Comparison of ENCODE assay signal across 1 cellular context in genomic region chr9:37119907-37120839, GRCh38.
A peak's percentile ranks its signal among the peaks of the same experiment; 100 is the strongest.
TF ChIP-seq lines count a peak whose summit lies in the region.

ZCCHC7 (plus strand) TSS chr9:37120574.

TF ChIP-seq in HepG2, 621 proteins besides CTCF, POLR2A, EP300 and RAD21 (continued from another document and continues in another):
- peak; percentile 57; the same call in 1 of the 2 replicates for TF ChIP-seq E2F5 (CRISPR knock-in tag; conservative IDR thresholded peaks at IDR 0.05)
- peak; percentile 95 for TF ChIP-seq ZNF891 (CRISPR knock-in tag; IDR thresholded peaks at IDR 0.05)
- no peak for TF ChIP-seq MATR3 (CRISPR knock-in tag; IDR thresholded peaks at IDR 0.05)
- TF ChIP-seq MIXL1 (CRISPR knock-in tag; IDR thresholded peaks at IDR 0.05), result peak; percentile 79; the same call in 1 of the 2 replicates
- TF ChIP-seq ZBTB21 (CRISPR knock-in tag; IDR thresholded peaks at IDR 0.05), result peak; percentile 81
- peak; percentile 43; the same call in 1 of the 2 replicates for TF ChIP-seq KDM1A (CRISPR knock-in tag; IDR thresholded peaks at IDR 0.05)
- peak; percentile 70 for TF ChIP-seq GMEB1 (CRISPR knock-in tag; IDR thresholded peaks at IDR 0.05; ENCODE audit: borderline replicate concordance)
- peak; percentile 88; the same call in 1 of the 2 replicates for TF ChIP-seq MAF1 (CRISPR knock-in tag; IDR thresholded peaks at IDR 0.05; ENCODE audit: borderline replicate concordance)
- no peak for TF ChIP-seq CSRNP2 (CRISPR knock-in tag; conservative IDR thresholded peaks at IDR 0.05; ENCODE audit: low read depth)
- peak; percentile 94 for TF ChIP-seq RBM39 (IDR thresholded peaks at IDR 0.05; ENCODE audit: low read depth, low read length, poor library complexity, severe bottlenecking)
- TF ChIP-seq ZC3H4 (CRISPR knock-in tag; IDR thresholded peaks at IDR 0.05; ENCODE audit: borderline replicate concordance), result 0 out of 2 replicates have a peak, but pooled peaks have one; percentile 55
- TF ChIP-seq ZNF280D (CRISPR knock-in tag; IDR thresholded peaks at IDR 0.05), result peak; percentile 80; the same call in 1 of the 2 replicates
- TF ChIP-seq ZNF567 (CRISPR knock-in tag; IDR thresholded peaks at IDR 0.05; ENCODE audit: borderline replicate concordance), result no peak; the same call in 1 of the 2 replicates
- TF ChIP-seq ZNF292 (CRISPR knock-in tag; IDR thresholded peaks at IDR 0.05; ENCODE audit: borderline replicate concordance, low read depth), result no peak; the same call in 1 of the 2 replicates
- TF ChIP-seq TMF1 (CRISPR knock-in tag; IDR thresholded peaks at IDR 0.05; ENCODE audit: low read depth), result peak; percentile 70; the same call in 1 of the 2 replicates
- TF ChIP-seq YY1 (IDR thresholded peaks at IDR 0.05; ENCODE audit: insufficient read depth, insufficient replicate concordance, low read depth, low read length), result peak; percentile 26
- TF ChIP-seq AHDC1 (CRISPR knock-in tag; IDR thresholded peaks at IDR 0.05; ENCODE audit: borderline replicate concordance), result peak; percentile 65
- peak; percentile 82 for TF ChIP-seq ZNF224 (CRISPR knock-in tag; IDR thresholded peaks at IDR 0.05)
- peak; percentile 92 for TF ChIP-seq ZSCAN12 (CRISPR knock-in tag; IDR thresholded peaks at IDR 0.05)
- TF ChIP-seq SALL1 (CRISPR knock-in tag; IDR thresholded peaks at IDR 0.05), result peak; percentile 95
- TF ChIP-seq ZNF501 (CRISPR knock-in tag; IDR thresholded peaks at IDR 0.05), result peak; percentile 82
- 0 out of 2 replicates have a peak, but pooled peaks have one; percentile 72 for TF ChIP-seq ZNF713 (CRISPR knock-in tag; IDR thresholded peaks at IDR 0.05)
- TF ChIP-seq XBP1 (CRISPR knock-in tag; IDR thresholded peaks at IDR 0.05), result peak; percentile 95
- no peak; the same call in 1 of the 2 replicates for TF ChIP-seq ZNF646 (CRISPR knock-in tag; IDR thresholded peaks at IDR 0.05)
- TF ChIP-seq SRF (IDR thresholded peaks at IDR 0.05; ENCODE audit: low read depth, low read length), result no peak
- no peak for TF ChIP-seq BHLHE40 (IDR thresholded peaks at IDR 0.05; ENCODE audit: low read length)
- TF ChIP-seq BCL6 (CRISPR knock-in tag; IDR thresholded peaks at IDR 0.05), result peak; percentile 70
- TF ChIP-seq ZBTB49 (CRISPR knock-in tag; IDR thresholded peaks at IDR 0.05; ENCODE audit: borderline replicate concordance), result peak; percentile 87
- TF ChIP-seq ZNF496 (CRISPR knock-in tag; IDR thresholded peaks at IDR 0.05; ENCODE audit: insufficient replicate concordance), result no peak
- peak; percentile 89 for TF ChIP-seq TFE3 (CRISPR knock-in tag; IDR thresholded peaks at IDR 0.05)
- no peak for TF ChIP-seq ZNF207 (IDR thresholded peaks at IDR 0.05; ENCODE audit: borderline replicate concordance)
